ENCODE assay signal across 20 cellular contexts in the genomic region with DNA sequence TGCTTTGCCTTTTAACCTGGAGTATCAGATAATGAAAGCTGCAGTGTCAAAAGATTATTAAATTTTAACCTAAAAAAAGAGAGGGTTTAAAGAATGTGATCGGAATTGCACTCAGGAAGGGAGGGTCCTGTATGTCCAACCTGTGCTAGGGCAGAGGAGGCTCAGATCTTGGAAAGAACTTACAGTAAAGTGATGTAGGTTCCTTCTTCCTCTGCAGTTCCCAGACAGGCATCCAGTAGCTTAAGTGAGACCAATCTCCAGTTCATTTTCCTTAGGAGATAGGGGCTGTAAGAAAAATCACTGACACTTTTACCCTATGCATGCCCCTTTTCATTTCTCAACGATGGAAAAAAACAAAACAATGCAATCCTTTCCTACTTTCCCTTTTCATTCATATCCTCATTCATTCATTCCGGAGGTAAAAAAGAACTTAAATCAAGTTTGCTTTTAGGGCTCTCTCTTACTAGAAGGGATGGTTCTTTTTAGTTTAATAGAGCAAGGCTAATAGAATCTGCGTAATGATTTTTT. TPM values are rescaled to one million over a fixed set of nuclear protein-coding genes. Genes with fewer than 3 reads are reported as not detected.
DNase-seq lines count a peak whose midpoint lies in the region; ATAC-seq and TF ChIP-seq lines count a peak whose summit lies in the region.
"Had no signal": no experiment of that assay in that cellular context is flagged by ENCODE, and none has a peak within 500 bp of the region (broad histone marks: within the 10 kb centered on the region; RNA-seq: fewer than 3 reads in every experiment).

No MANE protein-coding gene starts in this region.

- peaks cover 45 to 56% of the 10 kb centered on the region in 2 experiments for H3K4me1 ChIP-seq in neutrophil (ENCODE audit: control insufficient read depth in 1 of 2, insufficient read depth in 1 of 2, low read depth in 1 of 2, low read length in 1 of 2)

- TF ChIP-seq CTCF in Calu3 (IDR thresholded peaks at IDR 0.05; ENCODE audit: unreplicated experiment) (no peak), neutrophil (IDR thresholded peaks at IDR 0.05) (no peak), MCF 10A (IDR thresholded peaks at IDR 0.05; ENCODE audit: unreplicated experiment) (no peak), WERI-Rb-1 (IDR thresholded peaks at IDR 0.05; ENCODE audit: low read depth, low read length) (no peak)

- H3K4me3 ChIP-seq in neutrophil (ENCODE audit: low read depth in 1 of 2, low read length in 1 of 2): no peak overlapping the region
- no peak overlapping the region for H3K4me3 ChIP-seq in WERI-Rb-1 (ENCODE audit: low read depth, low read length)

- peaks cover 21% of the 10 kb centered on the region for H3K4me1 Mint-ChIP-seq in T-helper 1 cell treated with Interleukin-12 subunit alpha and Interleukin-12 subunit beta and Interleukin-4 antibody, amounts not matched to agents 30 μg/mL and 1 μg/mL, for 36 hours (ENCODE audit: low read depth)
- H3K4me1 Mint-ChIP-seq in Calu3 (ENCODE audit: low read depth, unreplicated experiment) (peaks cover 28% of the 10 kb centered on the region), T-helper 17 cell (peaks cover 37% of the 10 kb centered on the region), MCF 10A (ENCODE audit: insufficient read depth, unreplicated experiment) (no peaks in the 10 kb centered on the region)

- CTCF ChIA-PET in Calu3 (lab: Charles Lee): interaction anchor here (0.8 kb wide), 1 partner anchor 34 kb away, joined by 4 read pairs; no protein-coding TSS in a partner anchor
- CTCF ChIA-PET in MCF 10A (lab: Yijun Ruan, JAX): interaction anchor here (0.6 to 1.8 kb wide), 9 partner anchors 8 to 576 kb away, joined by 3 to 9 read pairs (median 3); no protein-coding TSS in a partner anchor

- no peaks in the 10 kb centered on the region for H3K27me3 ChIP-seq in neutrophil
- H3K27me3 ChIP-seq in WERI-Rb-1 (ENCODE audit: insufficient read depth, low read depth, severe bottlenecking): no peaks in the 10 kb centered on the region

- no peaks in the 10 kb centered on the region for H3K9me3 ChIP-seq in T-helper 17 cell (ENCODE audit: control insufficient read depth, low read length, poor library complexity, severe bottlenecking)
- no peaks in the 10 kb centered on the region for H3K9me3 ChIP-seq in neutrophil
- no peaks in the 10 kb centered on the region for H3K9me3 ChIP-seq in WERI-Rb-1 (ENCODE audit: severe bottlenecking)

- POLR2A ChIA-PET in MCF 10A (lab: Yijun Ruan, JAX): interaction anchor here (0.9 to 1.6 kb wide), 2 partner anchors 24 to 285 kb away, joined by 3 to 7 read pairs; no protein-coding TSS in a partner anchor

- no peak for ATAC-seq in T-helper 17 cell
- ATAC-seq: CD8-positive, alpha-beta T cell had no signal

- no peaks in the 10 kb centered on the region for H3K36me3 ChIP-seq in neutrophil
- no peaks in the 10 kb centered on the region for H3K36me3 ChIP-seq in WERI-Rb-1

- intact Hi-C loops in Calu3 (cut with micrococcal nuclease; ENCODE audit: unreplicated experiment) (no loop called here), MCF 10A (cut with micrococcal nuclease) (loop anchor here (10.0 kb wide), 1 partner anchor 232 kb away; no protein-coding TSS in a partner anchor)

- H3K27me3 Mint-ChIP-seq in T-helper 1 cell treated with Interleukin-12 subunit alpha and Interleukin-12 subunit beta and Interleukin-4 antibody, amounts not matched to agents 30 μg/mL and 1 μg/mL, for 36 hours (ENCODE audit: low read depth): peaks cover 11% of the 10 kb centered on the region
- H3K27me3 Mint-ChIP-seq in Calu3 (ENCODE audit: unreplicated experiment) (no peaks in the 10 kb centered on the region), T-helper 17 cell (no peaks in the 10 kb centered on the region), MCF 10A (ENCODE audit: insufficient read depth, unreplicated experiment) (no peaks in the 10 kb centered on the region)

- H3K27ac ChIP-seq in neutrophil: peak overlapping the region; percentile 13
- no peak overlapping the region for H3K27ac ChIP-seq in WERI-Rb-1
- H3K27ac ChIP-seq: 22Rv1 had no signal

- DNase-seq in T-helper 1 cell (no peak), Calu3 (no peak), T-helper 17 cell (no peak), NCI-H82 (lab: John Stamatoyannopoulos, UW) (no peak), MCF 10A (ENCODE audit: unreplicated experiment) (no peak), WERI-Rb-1 (no peak)
- DNase-seq: CD8-positive, alpha-beta T cell; DMS53; EL; KG1; NCI-H1417; NCI-H187; NCI-H2107; NCI-H510A; NCI-H774; OCI-M1; SHP77 treated with DMSO at 0.1 percent for 48 hours had no signal

- peak overlapping the region; percentile 42 for H3K4me3 Mint-ChIP-seq in T-helper 1 cell treated with Interleukin-12 subunit alpha and Interleukin-12 subunit beta and Interleukin-4 antibody, amounts not matched to agents 30 μg/mL and 1 μg/mL, for 36 hours
- H3K4me3 Mint-ChIP-seq in Calu3 (ENCODE audit: low read depth, unreplicated experiment) (no peak overlapping the region), T-helper 17 cell (peak overlapping the region; percentile 64), MCF 10A (ENCODE audit: unreplicated experiment) (no peak overlapping the region)
- H3K4me3 Mint-ChIP-seq: CD8-positive, alpha-beta T cell had no signal

- H3K36me3 Mint-ChIP-seq in T-helper 1 cell treated with Interleukin-12 subunit alpha and Interleukin-12 subunit beta and Interleukin-4 antibody, amounts not matched to agents 30 μg/mL and 1 μg/mL, for 36 hours (ENCODE audit: low read depth): peaks cover 2% of the 10 kb centered on the region
- H3K36me3 Mint-ChIP-seq in Calu3 (ENCODE audit: insufficient read depth, unreplicated experiment) (no peaks in the 10 kb centered on the region), T-helper 17 cell (ENCODE audit: low read depth) (no peaks in the 10 kb centered on the region), MCF 10A (ENCODE audit: insufficient read depth, unreplicated experiment) (peaks cover 5% of the 10 kb centered on the region)
- H3K36me3 Mint-ChIP-seq: CD8-positive, alpha-beta T cell had no signal

- H3K9me3 Mint-ChIP-seq in T-helper 1 cell treated with Interleukin-12 subunit alpha and Interleukin-12 subunit beta and Interleukin-4 antibody, amounts not matched to agents 30 μg/mL and 1 μg/mL, for 36 hours: peaks cover 3% of the 10 kb centered on the region
- H3K9me3 Mint-ChIP-seq in Calu3 (ENCODE audit: low read depth, unreplicated experiment): no peaks in the 10 kb centered on the region
- no peaks in the 10 kb centered on the region for H3K9me3 Mint-ChIP-seq in MCF 10A (ENCODE audit: unreplicated experiment)
- H3K9me3 Mint-ChIP-seq: CD8-positive, alpha-beta T cell had no signal

- BruUV-seq in Calu3 (replicated peaks; lab: Mats Ljungman, UMichigan) (no TSS peak), MCF 10A (replicated peaks; lab: Mats Ljungman, UMichigan) (no TSS peak)

- no peak overlapping the region for H3K27ac Mint-ChIP-seq in T-helper 1 cell treated with Interleukin-12 subunit alpha and Interleukin-12 subunit beta and Interleukin-4 antibody, amounts not matched to agents 30 μg/mL and 1 μg/mL, for 36 hours
- H3K27ac Mint-ChIP-seq in Calu3 (ENCODE audit: unreplicated experiment) (peak overlapping the region; percentile 42), T-helper 17 cell (peak overlapping the region; percentile 27), MCF 10A (ENCODE audit: low read depth, unreplicated experiment) (no peak overlapping the region)
- H3K27ac Mint-ChIP-seq: CD8-positive, alpha-beta T cell had no signal

RNA-seq across cellular contexts. Expression of a gene that starts 28.3 kb away (rescaled TPM):
- total RNA-seq in Calu3 (2022) (19.2 TPM in 2 replicates), T-helper 17 cell (10 to 100 TPM; 10.5 to 14.8 TPM), MCF 10A (2022) (5.9 and 6.6 TPM in 2 replicates)

Comparison
In these comparisons a context has a peak if more than half of its experiments do, and no peak if none do; other contexts are left out.
1. H3K27ac Mint-ChIP-seq: peak in Calu3 (single experiment) and T-helper 17 cell (single experiment); none in T-helper 1 cell treated with Interleukin-12 subunit alpha and Interleukin-12 subunit beta and Interleukin-4 antibody, amounts not matched to agents 30 μg/mL and 1 μg/mL, for 36 hours (single experiment) and MCF 10A (single experiment).
2. H3K4me3 Mint-ChIP-seq: peak in T-helper 1 cell treated with Interleukin-12 subunit alpha and Interleukin-12 subunit beta and Interleukin-4 antibody, amounts not matched to agents 30 μg/mL and 1 μg/mL, for 36 hours (single experiment) and T-helper 17 cell (single experiment); none in Calu3 (single experiment) and MCF 10A (single experiment).